In genomic region chr11:73272680-73273038, GRCh38 we compare ENCODE assay signal across 17 cellular contexts. TPM values are rescaled to one million over a fixed set of nuclear protein-coding genes. Genes with fewer than 3 reads are reported as not detected.
DNase-seq lines count a peak whose midpoint lies in the region; ATAC-seq and TF ChIP-seq lines count a peak whose summit lies in the region.
"Had no signal": no experiment of that assay in that cellular context is flagged by ENCODE, and none has a peak within 500 bp of the region (broad histone marks: within the 10 kb centered on the region; RNA-seq: fewer than 3 reads in every experiment).

No MANE protein-coding gene starts in this region.

- no peaks in the 10 kb centered on the region for H3F3A ChIP-seq in neural progenitor cell (ENCODE audit: low read depth)

- no peak overlapping the region for H3K4me2 ChIP-seq in neural progenitor cell

- peak overlapping the region; percentile 80 for H3K27ac Mint-ChIP-seq in neural progenitor cell
- H3K27ac Mint-ChIP-seq: activated naive CD8-positive, alpha-beta T cell treated with anti-CD3 and anti-CD28 coated beads for 36 hours; activated T-helper 2 cell treated with anti-CD3 and anti-CD28 coated beads, Interferon-gamma antibody, Interleukin-2, Interleukin-4, amounts not matched to agents 10 μg/mL and 5 μg/mL and 100 μg/mL, durations not matched to agents 14 hours and 24 hours and 36 hours; nephron; T-helper 1 cell treated with Interleukin-12 subunit alpha and Interleukin-12 subunit beta and Interleukin-4 antibody, amounts not matched to agents 30 μg/mL and 1 μg/mL, for 36 hours had no signal

- H2AFZ ChIP-seq in neural progenitor cell (replicated peaks), result no peak overlapping the region
- H2AFZ ChIP-seq: parathyroid adenoma had no signal

- H3K4me3 ChIP-seq in left ventricle myocardium inferior (peak overlapping the region; percentile 44), right cardiac atrium (ENCODE audit: low read length) (no peak overlapping the region), coronary artery (peak overlapping the region; percentile 56), neural progenitor cell (no peak overlapping the region), gastrocnemius medialis (peak overlapping the region in 1 of 4 donors; percentile 0)
- H3K4me3 ChIP-seq: body of pancreas, SJCRH30 had no signal

- ATAC-seq in right cardiac atrium (no peak), gastrocnemius medialis (no peak), HG03097 (IDR thresholded peaks at IDR 0.05; ENCODE audit: low FRiP score, unreplicated experiment) (no peak)
- ATAC-seq: body of pancreas had no signal

- H3K36me3 ChIP-seq in left ventricle myocardium inferior (no peaks in the 10 kb centered on the region), neural progenitor cell (no peaks in the 10 kb centered on the region), gastrocnemius medialis (no peaks in the 10 kb centered on the region)
- H3K36me3 ChIP-seq: SJCRH30 had no signal

- DNase-seq in left ventricle myocardium inferior (no peak), right cardiac atrium (no peak), coronary artery (ENCODE audit: low spot score) (no peak), neural progenitor cell (ENCODE audit: low spot score) (no peak), gastrocnemius medialis (no peak), D341Med (ENCODE audit: low spot score) (no peak), NK-92 (lab: John Stamatoyannopoulos, UW; ENCODE audit: unreplicated experiment) (no peak)
- DNase-seq: activated CD4-positive, alpha-beta T cell treated with anti-CD3 and anti-CD28 coated beads for 48 hours; activated naive CD8-positive, alpha-beta T cell treated with anti-CD3 and anti-CD28 coated beads for 36 hours; NCI-H1105 treated with DMSO at 0.1 percent for 48 hours had no signal

- no peaks in the 10 kb centered on the region for H4K20me1 ChIP-seq in neural progenitor cell (ENCODE audit: low read depth)

- H3K9ac ChIP-seq in neural progenitor cell, result no peak overlapping the region
- H3K9ac ChIP-seq: parathyroid adenoma had no signal

- TF ChIP-seq CTCF in left ventricle myocardium inferior (IDR thresholded peaks at IDR 0.05; ENCODE audit: borderline replicate concordance) (no peak), coronary artery (IDR thresholded peaks at IDR 0.05) (no peak), neural progenitor cell (IDR thresholded peaks at IDR 0.05) (no peak), gastrocnemius medialis (IDR thresholded peaks at IDR 0.05 in 4 of 5, conservative IDR thresholded peaks at IDR 0.05 in 1 of 5) (no peak)

- H3K4me3 Mint-ChIP-seq in neural progenitor cell, result peak overlapping the region; percentile 58
- H3K4me3 Mint-ChIP-seq: activated naive CD8-positive, alpha-beta T cell treated with anti-CD3 and anti-CD28 coated beads for 36 hours; nephron; T-helper 1 cell treated with Interleukin-12 subunit alpha and Interleukin-12 subunit beta and Interleukin-4 antibody, amounts not matched to agents 30 μg/mL and 1 μg/mL, for 36 hours had no signal

- peaks cover 33% of the 10 kb centered on the region for H3K4me1 Mint-ChIP-seq in neural progenitor cell
- H3K4me1 Mint-ChIP-seq: activated naive CD8-positive, alpha-beta T cell treated with anti-CD3 and anti-CD28 coated beads for 36 hours had no signal

- no peak for TF ChIP-seq POLR2A in gastrocnemius medialis (IDR thresholded peaks at IDR 0.05)

- H3K4me1 ChIP-seq in left ventricle myocardium inferior (peaks cover 31% of the 10 kb centered on the region), right cardiac atrium (ENCODE audit: control insufficient read depth, insufficient read depth, low read length) (no peaks in the 10 kb centered on the region), neural progenitor cell (peaks cover 8% of the 10 kb centered on the region), gastrocnemius medialis (peaks cover 7 to 13% of the 10 kb centered on the region in 2 donors)
- H3K4me1 ChIP-seq: body of pancreas, parathyroid adenoma had no signal

- intact Hi-C loops in left ventricle myocardium inferior (cut with micrococcal nuclease), result no loop called here
- intact Hi-C loops in right cardiac atrium (cut with DNase I), result no loop called here
- intact Hi-C loops in gastrocnemius medialis (cut with DNase I; ENCODE audit: low total_unique reads), result no loop called here

- H3K27me3 Mint-ChIP-seq in neural progenitor cell (ENCODE audit: insufficient read depth, low read depth), result peaks cover 7% of the 10 kb centered on the region
- H3K27me3 Mint-ChIP-seq: activated naive CD8-positive, alpha-beta T cell treated with anti-CD3 and anti-CD28 coated beads for 36 hours had no signal

- H3K9me3 Mint-ChIP-seq in neural progenitor cell, result no peaks in the 10 kb centered on the region
- H3K9me3 Mint-ChIP-seq: activated naive CD8-positive, alpha-beta T cell treated with anti-CD3 and anti-CD28 coated beads for 36 hours; activated T-helper 2 cell treated with anti-CD3 and anti-CD28 coated beads, Interferon-gamma antibody, Interleukin-2, Interleukin-4, amounts not matched to agents 10 μg/mL and 5 μg/mL and 100 μg/mL, durations not matched to agents 14 hours and 24 hours and 36 hours; nephron; T-helper 1 cell treated with Interleukin-12 subunit alpha and Interleukin-12 subunit beta and Interleukin-4 antibody, amounts not matched to agents 30 μg/mL and 1 μg/mL, for 36 hours had no signal

- no peaks in the 10 kb centered on the region for H3K27me3 ChIP-seq in left ventricle myocardium inferior (ENCODE audit: low read depth)
- H3K27me3 ChIP-seq in right cardiac atrium (ENCODE audit: control insufficient read depth, insufficient read depth), result no peaks in the 10 kb centered on the region
- H3K27me3 ChIP-seq in neural progenitor cell, result no peaks in the 10 kb centered on the region
- no peaks in the 10 kb centered on the region for H3K27me3 ChIP-seq in gastrocnemius medialis
- H3K27me3 ChIP-seq: body of pancreas, SJCRH30 had no signal

- H3K36me3 Mint-ChIP-seq in neural progenitor cell, result no peaks in the 10 kb centered on the region
- H3K36me3 Mint-ChIP-seq: activated naive CD8-positive, alpha-beta T cell treated with anti-CD3 and anti-CD28 coated beads for 36 hours had no signal

- H3K79me2 ChIP-seq in neural progenitor cell (ENCODE audit: low read depth), result no peaks in the 10 kb centered on the region
- H3K79me2 ChIP-seq: parathyroid adenoma had no signal

- in situ Hi-C loops in gastrocnemius medialis (cut with MboI; ENCODE audit: low sequenced_read_pairs in 4 of 4), result no loop called here

- H3K27ac ChIP-seq in left ventricle myocardium inferior (replicated peaks) (peak overlapping the region; percentile 27), right cardiac atrium (ENCODE audit: low read length) (no peak overlapping the region), coronary artery (peak overlapping the region in 1 of 2 donors; percentile 52), neural progenitor cell (no peak overlapping the region), gastrocnemius medialis (no peak overlapping the region)
- H3K27ac ChIP-seq: body of pancreas, parathyroid adenoma, SJCRH30 had no signal

- H3K9me3 ChIP-seq in left ventricle myocardium inferior (replicated peaks), result no peaks in the 10 kb centered on the region
- no peaks in the 10 kb centered on the region for H3K9me3 ChIP-seq in right cardiac atrium (ENCODE audit: control insufficient read depth, low read length)
- H3K9me3 ChIP-seq in neural progenitor cell (ENCODE audit: low read depth), result no peaks in the 10 kb centered on the region
- H3K9me3 ChIP-seq in gastrocnemius medialis, result no peaks in the 10 kb centered on the region
- H3K9me3 ChIP-seq: body of pancreas, SJCRH30 had no signal

- 92% methylated on average over 7 of the region's 7 CpGs for WGBS in right cardiac atrium

RNA-seq across cellular contexts. Expression of gene P2RY6, which starts 0.5 kb away (rescaled TPM):
- total RNA-seq in left ventricle myocardium inferior (2.2 TPM), right cardiac atrium (1 to 10 TPM in 3 of 4 donors, under 1 TPM in 1; 0.96 to 2.7 (median 2.0) TPM), neural progenitor cell (ENCODE audit: low replicate concordance) (0.25 TPM in 1 of 2 replicates, not detected in the other), gastrocnemius medialis (1 to 10 TPM in 2 of 4 donors, under 1 TPM in 1, not detected in 1; 0.78 to 2.8 (median 1.1) TPM)
- polyA plus RNA-seq in right cardiac atrium, result 0.70 TPM
- total RNA-seq: activated naive CD8-positive, alpha-beta T cell treated with anti-CD3 and anti-CD28 coated beads for 36 hours; activated T-helper 2 cell treated with anti-CD3 and anti-CD28 coated beads, Interferon-gamma antibody, Interleukin-2, Interleukin-4, amounts not matched to agents 10 μg/mL and 5 μg/mL and 100 μg/mL, durations not matched to agents 14 hours and 24 hours and 36 hours; body of pancreas; SJCRH30 had no signal

RNA-seq across cellular contexts. Expression of gene ARHGEF17, which starts 35.4 kb away (rescaled TPM):
- total RNA-seq in left ventricle myocardium inferior (53.1 TPM), right cardiac atrium (10 to 100 TPM; 47.6 to 53.8 (median 49.3) TPM), neural progenitor cell (ENCODE audit: low replicate concordance) (19.9 and 41.8 TPM in 2 replicates), gastrocnemius medialis (10 to 100 TPM in 3 of 4 donors, 1 to 10 TPM in 1; 8.9 to 16.9 (median 13.9) TPM)
- 34.0 TPM for polyA plus RNA-seq in right cardiac atrium

RNA-seq across cellular contexts. Expression of gene P2RY2, which starts 54.6 kb away (rescaled TPM):
- total RNA-seq in left ventricle myocardium inferior (19.8 TPM), right cardiac atrium (10 to 100 TPM in 1 of 4 donors, 1 to 10 TPM in 3; 5.5 to 15.1 (median 9.2) TPM), neural progenitor cell (ENCODE audit: low replicate concordance) (0.45 and 0.84 TPM in 2 replicates), gastrocnemius medialis (10 to 100 TPM; 21.8 to 52.6 (median 44.5) TPM)
- 5.4 TPM for polyA plus RNA-seq in right cardiac atrium
- total RNA-seq: activated naive CD8-positive, alpha-beta T cell treated with anti-CD3 and anti-CD28 coated beads for 36 hours; activated T-helper 2 cell treated with anti-CD3 and anti-CD28 coated beads, Interferon-gamma antibody, Interleukin-2, Interleukin-4, amounts not matched to agents 10 μg/mL and 5 μg/mL and 100 μg/mL, durations not matched to agents 14 hours and 24 hours and 36 hours; SJCRH30 had no signal

Comparison
In these comparisons a context has a peak if more than half of its experiments do, and no peak if none do; other contexts are left out.
1. H3K4me3 ChIP-seq: peak in left ventricle myocardium inferior (single experiment) and coronary artery (single experiment); none in right cardiac atrium (single experiment) and neural progenitor cell (single experiment).